ENCODE assay signal across 31 cellular contexts in genomic region chr20:1782181-1782580, GRCh38.
"Had no signal": no experiment of that assay in that cellular context is flagged by ENCODE, and none has a peak within 500 bp of the region (broad histone marks: within the 10 kb centered on the region; RNA-seq: fewer than 3 reads in every experiment).

No MANE protein-coding gene starts in this region.

- H3K27ac ChIP-seq: adrenal gland, body of pancreas, brain microvascular endothelial cell, breast epithelium, WERI-Rb-1 had no signal

- DNase-seq: activated CD4-positive, alpha-beta memory T cell treated with anti-CD3 and anti-CD28 coated beads, Interleukin-2, amount 10 ng/mL, durations not matched to agents 7 days and 5 days; activated CD4-positive, alpha-beta T cell treated with anti-CD3 and anti-CD28 coated beads for 1 hour; activated CD4-positive, alpha-beta T cell treated with anti-CD3 and anti-CD28 coated beads for 36 hours; activated CD4-positive, alpha-beta T cell treated with anti-CD3 and anti-CD28 coated beads for 48 hours; activated CD4-positive, alpha-beta T cell treated with anti-CD3 and anti-CD28 coated beads, Interleukin-2, amount 10 ng/mL, durations not matched to agents 7 days and 5 days; activated CD4-positive, alpha-beta T cell treated with anti-CD3 and anti-CD28 coated beads, Interleukin-2, amount 50 U/mL, for 48 hours; activated CD4-positive, CD25-positive, alpha-beta regulatory T cell; activated CD8-positive, alpha-beta memory T cell treated with anti-CD3 and anti-CD28 coated beads for 24 hours; activated CD8-positive, alpha-beta memory T cell treated with anti-CD3 and anti-CD28 coated beads, Interleukin-2, amount 10 ng/mL, durations not matched to agents 7 days and 5 days; activated CD8-positive, alpha-beta memory T cell treated with anti-CD3 and anti-CD28 coated beads, Interleukin-2, amount 50 U/mL, for 48 hours; activated CD8-positive, alpha-beta T cell treated with anti-CD3 and anti-CD28 coated beads, Interleukin-2, amount 10 ng/mL, durations not matched to agents 7 days and 5 days; activated effector memory CD4-positive, alpha-beta T cell treated with anti-CD3 and anti-CD28 coated beads, Interleukin-2, amount 50 U/mL, for 16 hours; activated gamma-delta T cell treated with Interleukin-2 at 50 U/mL for 16 hours; activated naive CD4-positive, alpha-beta T cell; activated naive CD4-positive, alpha-beta T cell treated with anti-CD3 and anti-CD28 coated beads for 36 hours; activated naive CD4-positive, alpha-beta T cell treated with anti-CD3 and anti-CD28 coated beads, Interleukin-2, amount 50 U/mL, for 16 hours; activated naive CD8-positive, alpha-beta T cell treated with anti-CD3 and anti-CD28 coated beads for 36 hours; activated T-cell treated with anti-CD3 and anti-CD28 coated beads, Interleukin-2, amount 50 U/mL, for 4 hours; activated T-cell treated with anti-CD3 and anti-CD28 coated beads, Interleukin-2, amount 50 U/mL, for 72 hours; amniotic stem cell; aorta; body of pancreas; brain microvascular endothelial cell; central memory CD4-positive, alpha-beta T cell; T-helper 1 cell; T-helper 2 cell; T-helper 9 cell; WERI-Rb-1 had no signal

- H3K36me3 ChIP-seq: adrenal gland, brain microvascular endothelial cell, breast epithelium, WERI-Rb-1 had no signal

- H3K9me3 ChIP-seq: adrenal gland, body of pancreas, breast epithelium had no signal

- H3K27me3 ChIP-seq: adrenal gland, body of pancreas, brain microvascular endothelial cell, breast epithelium had no signal

- H3K4me1 ChIP-seq: adrenal gland, body of pancreas, breast epithelium had no signal

- FAIRE-seq: astrocyte had no signal

- H3K4me3 ChIP-seq: adrenal gland, body of pancreas, breast epithelium had no signal
